Comparison of ENCODE assay signal across 1 cellular context in the genomic region with DNA sequence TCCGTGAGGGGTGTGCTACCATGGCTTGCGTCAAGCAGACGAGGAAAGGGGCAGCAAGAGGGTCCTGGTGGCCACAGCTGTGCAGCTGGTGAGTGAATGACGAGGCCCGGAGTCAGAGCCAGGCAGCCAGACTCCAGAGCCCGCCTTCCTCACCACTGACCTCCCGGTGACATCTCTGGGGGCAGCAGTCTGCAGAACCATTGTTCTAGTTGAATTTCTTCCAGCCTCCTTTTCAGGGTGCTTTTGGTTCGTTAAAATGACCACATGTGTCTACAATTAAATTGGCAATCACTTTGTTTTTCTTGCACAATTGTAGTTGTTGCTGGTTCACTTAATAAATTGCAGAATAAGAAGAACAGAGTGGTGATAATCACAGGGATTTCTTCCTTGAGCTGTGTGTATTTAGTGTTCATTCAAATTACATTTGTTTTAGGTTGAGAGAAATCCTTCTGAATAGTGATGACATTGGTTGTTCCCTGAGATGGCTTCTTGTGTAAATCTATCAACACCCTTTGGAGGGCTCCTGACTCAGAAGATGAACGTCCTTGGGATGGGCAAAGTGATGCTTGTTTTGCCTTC.
TF ChIP-seq lines count a peak whose summit lies in the region.

No MANE protein-coding gene starts in this region.

TF ChIP-seq in HepG2, 621 proteins besides CTCF, POLR2A, EP300 and RAD21 (continued from another document):
- TF ChIP-seq, protein P1, sequence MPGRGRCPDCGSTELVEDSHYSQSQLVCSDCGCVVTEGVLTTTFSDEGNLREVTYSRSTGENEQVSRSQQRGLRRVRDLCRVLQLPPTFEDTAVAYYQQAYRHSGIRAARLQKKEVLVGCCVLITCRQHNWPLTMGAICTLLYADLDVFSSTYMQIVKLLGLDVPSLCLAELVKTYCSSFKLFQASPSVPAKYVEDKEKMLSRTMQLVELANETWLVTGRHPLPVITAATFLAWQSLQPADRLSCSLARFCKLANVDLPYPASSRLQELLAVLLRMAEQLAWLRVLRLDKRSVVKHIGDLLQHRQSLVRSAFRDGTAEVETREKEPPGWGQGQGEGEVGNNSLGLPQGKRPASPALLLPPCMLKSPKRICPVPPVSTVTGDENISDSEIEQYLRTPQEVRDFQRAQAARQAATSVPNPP (CRISPR knock-in tag; IDR thresholded peaks at IDR 0.05): no peak
- TF ChIP-seq ZNF674 (CRISPR knock-in tag; IDR thresholded peaks at IDR 0.05; ENCODE audit: low read depth): no peak
- TF ChIP-seq SATB2 (CRISPR knock-in tag; IDR thresholded peaks at IDR 0.05): no peak
- no peak for TF ChIP-seq ZNF235 (CRISPR knock-in tag; IDR thresholded peaks at IDR 0.05; ENCODE audit: borderline replicate concordance)
- no peak for TF ChIP-seq RFXAP (CRISPR knock-in tag; IDR thresholded peaks at IDR 0.05; ENCODE audit: borderline replicate concordance)
- TF ChIP-seq ZFAT (CRISPR knock-in tag; conservative IDR thresholded peaks at IDR 0.05): no peak
- TF ChIP-seq ZNF883 (CRISPR knock-in tag; IDR thresholded peaks at IDR 0.05; ENCODE audit: not compliant biosample characterization): no peak
